Comparison of ENCODE assay signal across 11 cellular contexts in the genomic region with DNA sequence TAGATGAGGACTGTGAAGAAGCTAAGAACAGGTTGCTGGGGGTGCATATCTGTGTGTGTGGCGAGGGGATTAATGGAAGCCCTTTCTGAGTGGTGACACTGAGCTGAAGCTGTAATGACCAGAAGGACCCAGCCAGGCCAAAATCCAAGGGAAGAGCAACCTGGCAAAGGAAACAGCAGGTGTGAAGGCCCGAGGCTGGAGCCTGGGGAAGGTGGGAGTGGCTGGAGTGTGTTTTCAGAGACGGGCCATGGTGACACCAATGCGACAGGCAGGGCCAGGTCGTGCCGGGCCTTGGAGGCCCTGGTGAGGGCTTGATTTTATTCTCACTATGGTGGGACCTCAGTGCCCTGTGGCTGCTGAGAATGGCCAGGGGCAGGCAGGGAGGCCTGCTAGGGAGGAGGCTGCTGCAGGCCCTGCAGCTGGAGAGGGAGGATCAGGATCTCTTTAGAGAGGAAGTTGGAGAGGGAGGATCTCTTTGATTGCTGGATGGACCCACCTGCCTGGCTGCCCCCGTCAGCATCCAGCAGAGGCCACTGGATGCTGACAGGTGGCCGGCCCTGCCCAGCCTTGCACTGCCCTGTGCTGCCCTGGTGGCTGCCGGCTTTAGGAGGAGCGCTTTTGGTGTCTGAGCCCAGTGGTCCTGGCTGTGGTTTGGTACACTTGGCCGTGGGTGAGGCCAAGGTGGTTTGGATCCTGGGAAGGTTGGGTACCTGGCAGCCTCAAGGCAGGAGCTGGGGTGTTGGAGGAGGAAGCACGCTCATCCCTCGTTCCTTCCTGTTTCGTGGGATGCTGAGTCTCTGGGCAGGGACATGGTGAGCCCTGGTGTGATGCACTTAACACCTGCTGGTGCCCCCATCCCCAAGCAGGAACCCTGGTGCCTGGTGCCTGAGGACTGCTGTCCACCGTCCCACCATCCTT.
DNase-seq lines count a peak whose midpoint lies in the region; ATAC-seq and TF ChIP-seq lines count a peak whose summit lies in the region.
"Had no signal": no experiment of that assay in that cellular context is flagged by ENCODE, and none has a peak within 500 bp of the region (broad histone marks: within the 10 kb centered on the region; RNA-seq: fewer than 3 reads in every experiment).

No MANE protein-coding gene starts in this region.

- no peak overlapping the region for H2BK20ac ChIP-seq in H9 (ENCODE audit: low read depth, low read length, poor library complexity, severe bottlenecking)

- CTCF ChIA-PET in PC-9 (lab: Charles Lee) = interaction anchor here (0.6 kb wide), 1 partner anchor 17 kb away, joined by 3 read pairs; no protein-coding TSS in a partner anchor

- DNase-seq in CD4-positive, CD25-positive, alpha-beta regulatory T cell = no peak
- peak; percentile 36 for DNase-seq in H9
- peak in 5 of 7 donors; percentile 7 to 46 (median 18) for DNase-seq in adrenal gland
- no peak for DNase-seq in natural killer cell treated with Interleukin-12 subunit alpha and Interleukin-12 subunit beta and Interleukin-15 and Interleukin-18, amount 100 ng/mL, for 72 hours (ENCODE audit: low spot score)
- DNase-seq in PC-9 = no peak
- no peak for DNase-seq in OCI-M1 (lab: John Stamatoyannopoulos, UW)
- DNase-seq in dedifferentiated amniotic fluid mesenchymal stem cell (ENCODE audit: extremely low spot score) = no peak
- DNase-seq: NCI-H446 treated with DMSO at 0.1 percent for 48 hours had no signal

- POLR2A ChIA-PET in PC-9 (lab: Charles Lee; ENCODE audit: unreplicated experiment) = no interaction called here

- H3K79me2 ChIP-seq in H9 (ENCODE audit: insufficient read depth, low read length) (peaks cover 2% of the 10 kb centered on the region; the same call in 1 of the 2 replicates), PC-9 (ENCODE audit: low read depth) (peaks cover 64% of the 10 kb centered on the region)

- WGBS in H9 (ENCODE audit: extremely low coverage, insufficient read length, low lambda C conversion rate) = no CpG with 5 or more reads among the region's 15 CpGs
- WGBS in adrenal gland, 4 donors = 82 to 85% (median 83%) methylated on average over 7 to 15 of the region's 15 CpGs

- no peaks in the 10 kb centered on the region for H3K9me3 ChIP-seq in CD4-positive, CD25-positive, alpha-beta regulatory T cell (ENCODE audit: control insufficient read depth in 2 of 2, low read length in 2 of 2)
- H3K9me3 ChIP-seq in H9 (ENCODE audit: control insufficient read depth, low read depth, low read length) (no peaks in the 10 kb centered on the region), adrenal gland (replicated peaks in 1 of 3) (no peaks in the 10 kb centered on the region), PC-9 (ENCODE audit: insufficient read depth, low read depth) (no peaks in the 10 kb centered on the region)
- H3K9me3 ChIP-seq: SJSA1 had no signal

- H3K79me1 ChIP-seq in H9 (ENCODE audit: insufficient read depth, low read depth, low read length, poor library complexity, severe bottlenecking) = no peaks in the 10 kb centered on the region

- H3K18ac ChIP-seq in H9 (ENCODE audit: insufficient read length, low read depth, low read length) = no peak overlapping the region

- TF ChIP-seq POLR2A in adrenal gland (IDR thresholded peaks at IDR 0.05) = no peak

- no peak overlapping the region for H3T11ph ChIP-seq in H9 (ENCODE audit: low read length)

- H2BK12ac ChIP-seq in H9 (ENCODE audit: insufficient read length, low read depth, low read length) = no peak overlapping the region

- H3K4me3 ChIP-seq in CD4-positive, CD25-positive, alpha-beta regulatory T cell (ENCODE audit: low read depth, low read length) = no peak overlapping the region
- H3K4me3 ChIP-seq in adrenal gland (no peak overlapping the region), PC-9 (no peak overlapping the region)
- H3K4me3 ChIP-seq: SJSA1, skin epidermis had no signal

- H3K56ac ChIP-seq in H9 (ENCODE audit: insufficient read length, low read depth, low read length) = no peak overlapping the region

- no peak for ATAC-seq in CD4-positive, CD25-positive, alpha-beta regulatory T cell (ENCODE audit: low read depth in 2 of 2)
- no peak for ATAC-seq in natural killer cell treated with Interleukin-12 subunit alpha and Interleukin-12 subunit beta and Interleukin-15 and Interleukin-18, amount 100 ng/mL, for 72 hours
- ATAC-seq in GM21515 (IDR thresholded peaks at IDR 0.05; ENCODE audit: unreplicated experiment) = no peak

- no peaks in the 10 kb centered on the region for H3K23me2 ChIP-seq in H9 (ENCODE audit: insufficient read length, low read depth, low read length, poor library complexity, severe bottlenecking)

- TF ChIP-seq CTCF in H9 (conservative IDR thresholded peaks at IDR 0.05) (no peak), adrenal gland (IDR thresholded peaks at IDR 0.05) (no peak), PC-9 (conservative IDR thresholded peaks at IDR 0.05) (no peak)

- H3K27me3 Mint-ChIP-seq in CD4-positive, CD25-positive, alpha-beta regulatory T cell = peaks cover 5% of the 10 kb centered on the region
- no peaks in the 10 kb centered on the region for H3K27me3 Mint-ChIP-seq in H9 (ENCODE audit: low read depth)
- H3K27me3 Mint-ChIP-seq in natural killer cell treated with Interleukin-12 subunit alpha and Interleukin-12 subunit beta and Interleukin-15 and Interleukin-18, amount 100 ng/mL, for 72 hours = no peaks in the 10 kb centered on the region

- peaks cover 51% of the 10 kb centered on the region for H3K4me1 ChIP-seq in CD4-positive, CD25-positive, alpha-beta regulatory T cell (ENCODE audit: control insufficient read depth, insufficient read depth, low read length, poor library complexity, severe bottlenecking)
- no peaks in the 10 kb centered on the region for H3K4me1 ChIP-seq in H9 (ENCODE audit: insufficient read depth, low read length)
- peaks cover 12 to 26% of the 10 kb centered on the region in 2 donors for H3K4me1 ChIP-seq in adrenal gland (replicated peaks in 1 of 2)
- peaks cover 46% of the 10 kb centered on the region for H3K4me1 ChIP-seq in PC-9 (replicated peaks; ENCODE audit: insufficient read depth)

- no peak overlapping the region; the same call in 1 of the 2 replicates for H3K14ac ChIP-seq in H9 (ENCODE audit: insufficient read depth, low read length)

- no peak overlapping the region for H4K91ac ChIP-seq in H9 (ENCODE audit: insufficient read length, low read depth, low read length)

- H2BK5ac ChIP-seq in H9 (ENCODE audit: insufficient read length, low read length) = no peak overlapping the region

- no peak overlapping the region for H3K4me3 Mint-ChIP-seq in CD4-positive, CD25-positive, alpha-beta regulatory T cell
- H3K4me3 Mint-ChIP-seq in H9 = no peak overlapping the region
- H3K4me3 Mint-ChIP-seq in natural killer cell treated with Interleukin-12 subunit alpha and Interleukin-12 subunit beta and Interleukin-15 and Interleukin-18, amount 100 ng/mL, for 72 hours = no peak overlapping the region

- intact Hi-C loops in adrenal gland (cut with DNase I) (loop anchor here in 1 of 2 donors (5.0 kb wide), 2 partner anchors 98 to 163 kb away; no protein-coding TSS in a partner anchor), PC-9 (cut with micrococcal nuclease; ENCODE audit: unreplicated experiment) (no loop called here)

- H2AFZ ChIP-seq in H9 (ENCODE audit: low read length) (no peak overlapping the region), PC-9 (no peak overlapping the region)

- H3K9me2 ChIP-seq in PC-9 (ENCODE audit: insufficient read depth) = no peaks in the 10 kb centered on the region

- no peak overlapping the region for H3K27ac ChIP-seq in CD4-positive, CD25-positive, alpha-beta regulatory T cell (ENCODE audit: insufficient read depth, low read length, poor library complexity, severe bottlenecking)
- H3K27ac ChIP-seq in H9 (ENCODE audit: insufficient read length, low read depth, low read length) (no peak overlapping the region), adrenal gland (no peak overlapping the region), PC-9 (no peak overlapping the region)
- H3K27ac ChIP-seq: SJSA1, skin epidermis had no signal

- no peak overlapping the region for H3K23ac ChIP-seq in H9 (ENCODE audit: insufficient read length, low read depth, low read length)

- no peak overlapping the region for H2BK15ac ChIP-seq in H9 (ENCODE audit: low read depth, low read length)

- no peaks in the 10 kb centered on the region for H3K36me3 ChIP-seq in CD4-positive, CD25-positive, alpha-beta regulatory T cell (ENCODE audit: control insufficient read depth, insufficient read depth, low read length)
- no peaks in the 10 kb centered on the region for H3K36me3 ChIP-seq in adrenal gland (replicated peaks in 1 of 2)
- H3K36me3 ChIP-seq in PC-9 (ENCODE audit: low read depth) = no peaks in the 10 kb centered on the region

- peaks cover 39% of the 10 kb centered on the region for H3F3A ChIP-seq in PC-9 (ENCODE audit: insufficient read depth, low read depth)

- no peaks in the 10 kb centered on the region for H3K36me3 Mint-ChIP-seq in CD4-positive, CD25-positive, alpha-beta regulatory T cell
- H3K36me3 Mint-ChIP-seq in H9 (ENCODE audit: insufficient read depth in 1 of 3, low read depth in 3 of 3) = peaks cover 0 to 13% (median 3%) of the 10 kb centered on the region in 3 experiments; a peak in 4 of 7 replicates
- no peaks in the 10 kb centered on the region for H3K36me3 Mint-ChIP-seq in natural killer cell treated with Interleukin-12 subunit alpha and Interleukin-12 subunit beta and Interleukin-15 and Interleukin-18, amount 100 ng/mL, for 72 hours

- no peaks in the 10 kb centered on the region for H3K9me3 Mint-ChIP-seq in CD4-positive, CD25-positive, alpha-beta regulatory T cell
- H3K9me3 Mint-ChIP-seq in H9 = peaks cover 0 to 4% of the 10 kb centered on the region in 2 experiments; a peak in 1 of 5 replicates
- H3K9me3 Mint-ChIP-seq in natural killer cell treated with Interleukin-12 subunit alpha and Interleukin-12 subunit beta and Interleukin-15 and Interleukin-18, amount 100 ng/mL, for 72 hours = no peaks in the 10 kb centered on the region

- H3K27me3 ChIP-seq in CD4-positive, CD25-positive, alpha-beta regulatory T cell (ENCODE audit: control insufficient read depth, insufficient read depth, low read length) = no peaks in the 10 kb centered on the region
- H3K27me3 ChIP-seq in H9 (ENCODE audit: insufficient read depth, low read length) (no peaks in the 10 kb centered on the region), adrenal gland (no peaks in the 10 kb centered on the region), PC-9 (ENCODE audit: insufficient read depth, low read depth) (no peaks in the 10 kb centered on the region)
- H3K27me3 ChIP-seq: SJSA1 had no signal

- no peak overlapping the region for H4K8ac ChIP-seq in H9 (replicated peaks; ENCODE audit: insufficient read length, low read depth, low read length)

- H4K5ac ChIP-seq in H9 (ENCODE audit: insufficient read length, low read depth, low read length) = no peak overlapping the region

- H3K9ac ChIP-seq in H9 (ENCODE audit: extremely low read depth, insufficient read length, low read length) = no peak overlapping the region

- H2BK120ac ChIP-seq in H9 (ENCODE audit: low read depth, low read length, poor library complexity, severe bottlenecking) = no peak overlapping the region

- H3K4me2 ChIP-seq in H9 (ENCODE audit: insufficient read depth, insufficient read length, low read length) = no peak overlapping the region
- no peak overlapping the region for H3K4me2 ChIP-seq in PC-9

- peaks cover 25 to 76% (median 47%) of the 10 kb centered on the region in 4 donors for H3K4me1 Mint-ChIP-seq in CD4-positive, CD25-positive, alpha-beta regulatory T cell
- H3K4me1 Mint-ChIP-seq in H9 = peaks cover 20 to 23% of the 10 kb centered on the region in 2 experiments
- H3K4me1 Mint-ChIP-seq in natural killer cell treated with Interleukin-12 subunit alpha and Interleukin-12 subunit beta and Interleukin-15 and Interleukin-18, amount 100 ng/mL, for 72 hours (ENCODE audit: low read depth in 2 of 2) = peaks cover 56 to 59% of the 10 kb centered on the region in 2 donors

- H3K27ac Mint-ChIP-seq in CD4-positive, CD25-positive, alpha-beta regulatory T cell = peak overlapping the region in 2 of 3 donors; percentile 33 to 55
- peak overlapping the region; percentile 3 to 59 (median 39); a peak in 6 of 7 replicates for H3K27ac Mint-ChIP-seq in H9
- H3K27ac Mint-ChIP-seq in natural killer cell treated with Interleukin-12 subunit alpha and Interleukin-12 subunit beta and Interleukin-15 and Interleukin-18, amount 100 ng/mL, for 72 hours = peak overlapping the region; percentile 49 to 78

- no peak overlapping the region for H3K4ac ChIP-seq in H9 (ENCODE audit: low read depth, low read length)

- H2AK5ac ChIP-seq in H9 (ENCODE audit: insufficient read length, low read length) = no peak overlapping the region

- no TSS peak for BruUV-seq in PC-9 (replicated peaks; lab: Mats Ljungman, UMichigan)

- H4K20me1 ChIP-seq in H9 (ENCODE audit: control insufficient read depth, insufficient read depth, insufficient read length) = no peaks in the 10 kb centered on the region
- peaks cover 36% of the 10 kb centered on the region for H4K20me1 ChIP-seq in PC-9 (ENCODE audit: insufficient read depth)

Comparison
In these comparisons a context has a peak if more than half of its experiments do, and no peak if none do; other contexts are left out.
1. DNase-seq: peak in H9 (single experiment) and adrenal gland (5 of 7); none in CD4-positive, CD25-positive, alpha-beta regulatory T cell (0 of 3), natural killer cell treated with Interleukin-12 subunit alpha and Interleukin-12 subunit beta and Interleukin-15 and Interleukin-18, amount 100 ng/mL, for 72 hours (single experiment), PC-9 (0 of 2), OCI-M1 (single experiment) and dedifferentiated amniotic fluid mesenchymal stem cell (single experiment).
2. Peak in every context shown above with its lines, with median percentiles within 50 percentile points of each other: H3K27ac Mint-ChIP-seq.